Comparison of ENCODE assay signal across 1 cellular context in the genomic region with DNA sequence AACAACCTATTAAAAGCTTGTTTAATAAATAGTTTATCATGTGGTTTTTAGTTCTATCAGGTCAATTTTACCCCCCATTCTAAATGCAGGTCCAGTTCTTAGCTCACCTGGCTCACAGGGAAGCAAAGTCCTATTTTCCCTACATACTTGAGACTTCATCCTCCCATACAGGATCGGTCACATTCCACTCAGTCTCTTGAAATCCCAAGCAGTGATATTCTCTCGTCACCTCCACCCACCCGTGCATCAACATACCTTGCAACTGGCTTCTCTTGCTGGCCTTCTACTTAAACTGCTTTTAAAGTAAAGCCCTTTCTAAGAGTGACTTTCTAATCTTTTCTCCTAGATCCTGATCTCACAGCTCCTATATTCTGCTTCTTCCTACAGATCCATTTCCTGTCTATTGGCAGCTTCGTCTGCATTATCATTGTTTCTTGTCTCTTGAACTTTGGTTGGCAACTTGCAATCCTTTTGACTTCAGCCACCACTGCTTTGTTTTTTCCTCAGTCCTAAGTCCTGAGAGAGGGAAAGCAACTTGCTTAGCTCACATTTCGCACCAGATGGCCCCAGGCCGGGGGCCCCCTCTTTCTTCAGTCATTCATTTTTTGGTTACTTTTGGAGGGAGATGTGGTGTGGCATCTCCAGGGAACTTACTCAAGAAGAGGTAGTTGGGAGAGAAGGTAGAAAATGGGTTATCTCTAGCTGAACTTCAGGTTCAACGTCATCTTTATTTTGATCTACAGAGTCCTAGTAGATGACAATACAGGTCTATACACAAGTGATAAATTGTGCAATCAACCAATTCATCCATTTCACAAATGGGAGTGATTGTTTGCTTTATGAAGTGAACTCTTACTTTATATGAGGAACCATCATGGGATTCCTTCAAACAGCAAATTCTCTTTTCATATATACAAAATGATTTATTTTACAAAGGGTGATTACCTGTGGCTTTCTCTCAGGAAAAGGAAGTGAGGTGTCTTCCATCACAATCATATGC.
TF ChIP-seq lines count a peak whose summit lies in the region.

No MANE protein-coding gene starts in this region.

TF ChIP-seq in H1, 55 proteins besides CTCF, POLR2A, EP300 and RAD21:
- no peak for TF ChIP-seq EZH2 (IDR thresholded peaks at IDR 0.05; ENCODE audit: low read depth, low read length, severe bottlenecking)
- peak; percentile 39 for TF ChIP-seq ASH2L (IDR thresholded peaks at IDR 0.05; ENCODE audit: low read length)
- no peak for TF ChIP-seq KDM1A (IDR thresholded peaks at IDR 0.05; ENCODE audit: borderline replicate concordance, low read length)
- TF ChIP-seq KDM4A (IDR thresholded peaks at IDR 0.05; ENCODE audit: low read depth, low read length, severe bottlenecking), result peak; percentile 26
